Comparison of ENCODE assay signal across 18 cellular contexts in genomic region chr10:12777840-12778585, GRCh38.
DNase-seq lines count a peak whose midpoint lies in the region; ATAC-seq and TF ChIP-seq lines count a peak whose summit lies in the region.
"Had no signal": no experiment of that assay in that cellular context is flagged by ENCODE, and none has a peak within 500 bp of the region (broad histone marks: within the 10 kb centered on the region; RNA-seq: fewer than 3 reads in every experiment).

No MANE protein-coding gene starts in this region.

- no peaks in the 10 kb centered on the region for H4K20me1 ChIP-seq in PC-3 (ENCODE audit: low read length)

- no TSS peak for BruUV-seq in PC-3 (replicated peaks; lab: Mats Ljungman, UMichigan)

- H3K4me3 ChIP-seq in PC-3 (ENCODE audit: low read length), result no peak overlapping the region
- H3K4me3 ChIP-seq: gastroesophageal sphincter, GM23248, prostate gland had no signal

- no peaks in the 10 kb centered on the region for H3K27me3 ChIP-seq in PC-3 (ENCODE audit: low read length)
- H3K27me3 ChIP-seq: gastroesophageal sphincter had no signal

- no peak overlapping the region for H3K9ac ChIP-seq in PC-3 (ENCODE audit: low read length)
- H3K9ac ChIP-seq: GM23248 had no signal

- no peaks in the 10 kb centered on the region for H3K9me3 ChIP-seq in PC-3 (ENCODE audit: low read length)
- H3K9me3 ChIP-seq: gastroesophageal sphincter, prostate gland had no signal

- H3K4me1 ChIP-seq in PC-3 (ENCODE audit: insufficient read depth, low read length), result no peaks in the 10 kb centered on the region
- H3K4me1 ChIP-seq: prostate gland had no signal

- H3K27ac ChIP-seq in PC-3 (ENCODE audit: low read length), result no peak overlapping the region
- H3K27ac ChIP-seq: gastroesophageal sphincter, GM23248, prostate gland had no signal

- CTCF ChIA-PET in PC-3 (lab: Charles Lee), result no interaction called here

- no peak for ATAC-seq in PC-3
- ATAC-seq: gastroesophageal sphincter; stimulated activated naive B cell treated with anti-CD40 and anti-IgM and Interleukin-4, amounts not matched to agents 10 μg/mL and 1 μg/mL and 100 μg/mL, for 72 hours had no signal

- H3K4me2 ChIP-seq in PC-3 (ENCODE audit: low read length), result no peak overlapping the region

- no peaks in the 10 kb centered on the region for H3F3A ChIP-seq in PC-3 (ENCODE audit: low read length, unreplicated experiment)

- no peaks in the 10 kb centered on the region for H3K36me3 ChIP-seq in PC-3 (ENCODE audit: low read depth, low read length)
- H3K36me3 ChIP-seq: gastroesophageal sphincter, prostate gland had no signal

- POLR2A ChIA-PET in PC-3 (lab: Charles Lee; ENCODE audit: unreplicated experiment), result no interaction called here

- TF ChIP-seq CTCF in PC-3 (conservative IDR thresholded peaks at IDR 0.05; ENCODE audit: low read depth, low read length), result no peak

- peak; percentile 23 for DNase-seq in stimulated activated CD4-positive, alpha-beta T cell treated with anti-CD3 and anti-CD28 coated beads, Interleukin-1b, Interleukin-23, amount 100 ng/mL, for 48 hours
- DNase-seq in stimulated activated CD4-positive, alpha-beta T cell treated with anti-CD3 and anti-CD28 coated beads, Interleukin-4, amount 100 ng/mL, for 1 hour, result no peak
- DNase-seq in cerebellum (ENCODE audit: low spot score) (peak; percentile 27), pons (ENCODE audit: low spot score) (peak; percentile 48), mucosa of gallbladder (ENCODE audit: low spot score) (no peak), GM19238 (ENCODE audit: insufficient read length, low spot score) (no peak), PC-3 (no peak)
- DNase-seq: activated CD4-positive, alpha-beta T cell treated with anti-CD3 and anti-CD28 coated beads for 4 hours; activated naive CD8-positive, alpha-beta T cell treated with anti-CD3 and anti-CD28 coated beads, Interleukin-2, amount 10 ng/mL, durations not matched to agents 7 days and 5 days; CD4-positive, CD25-positive, alpha-beta regulatory T cell; DMS79 treated with DMSO at 0.1 percent for 48 hours; GM23248; Kasumi-1; NCI-H1436; NCI-H345; stimulated activated naive B cell treated with anti-CD40 and anti-IgM and Interleukin-4, amounts not matched to agents 10 μg/mL and 1 μg/mL and 100 μg/mL, for 72 hours had no signal

- no peaks in the 10 kb centered on the region for H3K9me2 ChIP-seq in PC-3 (replicated peaks; ENCODE audit: low read length)

- no peaks in the 10 kb centered on the region for H3K79me2 ChIP-seq in PC-3 (ENCODE audit: low read length)

- H2AFZ ChIP-seq in PC-3 (ENCODE audit: low read length), result no peak overlapping the region
- H2AFZ ChIP-seq: GM23248 had no signal

- intact Hi-C loops in PC-3 (cut with micrococcal nuclease), result no loop called here

Comparison
In these comparisons a context has a peak if more than half of its experiments do, and no peak if none do; other contexts are left out.
1. DNase-seq: peak in stimulated activated CD4-positive, alpha-beta T cell treated with anti-CD3 and anti-CD28 coated beads, Interleukin-1b, Interleukin-23, amount 100 ng/mL, for 48 hours (single experiment), cerebellum (single experiment) and pons (single experiment); none in stimulated activated CD4-positive, alpha-beta T cell treated with anti-CD3 and anti-CD28 coated beads, Interleukin-4, amount 100 ng/mL, for 1 hour (single experiment), mucosa of gallbladder (single experiment), GM19238 (single experiment) and PC-3 (single experiment).